In genomic region chr11:92965196-92965595, GRCh38 we compare ENCODE assay signal across 34 cellular contexts.
"Had no signal": no experiment of that assay in that cellular context is flagged by ENCODE, and none has a peak within 500 bp of the region (broad histone marks: within the 10 kb centered on the region; RNA-seq: fewer than 3 reads in every experiment).

No MANE protein-coding gene starts in this region.

- H3K36me3 ChIP-seq: MG63 had no signal

- DNase-seq: Karpas-422, Kasumi-1, MG63, MM.1S, MV-4-11, NCI-H1048, NCI-H1092 treated with DMSO at 0.1 percent for 48 hours, NCI-H1105, NCI-H1105 treated with DMSO at 0.1 percent for 48 hours, NCI-H1417, NCI-H1417 treated with DMSO at 0.1 percent for 48 hours, NCI-H1436, NCI-H1436 treated with DMSO at 0.1 percent for 48 hours, NCI-H146, NCI-H1694, NCI-H1694 treated with DMSO at 0.1 percent for 48 hours, NCI-H187, NCI-H187 treated with DMSO at 0.1 percent for 48 hours, NCI-H1930, NCI-H2029, NCI-H2029 treated with DMSO at 0.1 percent for 48 hours, NCI-H2081, NCI-H2081 treated with DMSO at 0.1 percent for 48 hours, NCI-H2107, NCI-H2171, NCI-H2171 treated with DMSO at 0.1 percent for 48 hours, NCI-H2227 treated with DMSO at 0.1 percent for 48 hours, NCI-H226, NCI-H345, NCI-H446, NCI-H446 treated with DMSO at 0.1 percent for 48 hours, NCI-H510A, NCI-H524, NCI-H524 treated with DMSO at 0.1 percent for 48 hours had no signal

- H3K4me3 ChIP-seq: MG63 had no signal

- H3K9me3 ChIP-seq: MG63 had no signal
